Comparison of ENCODE assay signal across 18 cellular contexts in the genomic region with DNA sequence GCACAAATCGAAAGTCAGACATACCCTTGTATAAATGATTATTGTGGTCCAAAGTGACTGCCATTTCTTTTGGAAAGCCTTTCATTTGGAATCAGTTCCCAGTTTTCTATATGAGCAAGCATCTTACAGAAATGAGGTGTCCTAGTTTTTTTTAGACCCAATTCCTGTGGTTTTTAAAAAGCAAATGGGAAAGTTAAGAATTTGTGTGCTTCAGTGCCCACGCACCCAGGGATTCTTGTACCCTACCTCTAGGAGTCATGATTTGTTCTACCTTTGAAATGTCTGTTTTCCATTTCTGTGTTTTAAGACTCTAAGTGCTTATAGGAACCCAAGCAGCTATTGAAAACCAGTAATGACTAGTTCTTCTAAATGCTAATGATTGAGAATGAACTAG.
DNase-seq lines count a peak whose midpoint lies in the region; ATAC-seq and TF ChIP-seq lines count a peak whose summit lies in the region.
"Had no signal": no experiment of that assay in that cellular context is flagged by ENCODE, and none has a peak within 500 bp of the region (broad histone marks: within the 10 kb centered on the region; RNA-seq: fewer than 3 reads in every experiment).

No MANE protein-coding gene starts in this region.

- TF ChIP-seq EP300 in neural cell (conservative IDR thresholded peaks at IDR 0.05; ENCODE audit: poor library complexity, severe bottlenecking): no peak

- H3K27ac ChIP-seq in neural cell (ENCODE audit: low read length): peak overlapping the region; percentile 36
- no peak overlapping the region for H3K27ac ChIP-seq in right lobe of liver

- TF ChIP-seq RAD21 in neural cell (conservative IDR thresholded peaks at IDR 0.05): no peak

- peaks cover 4% of the 10 kb centered on the region for H3F3A ChIP-seq in neural cell (ENCODE audit: insufficient read depth, low read length, poor library complexity, severe bottlenecking)

- DNase-seq in stimulated activated naive CD8-positive, alpha-beta T cell treated with anti-CD3 and anti-CD28 coated beads, Interleukin-15, Interleukin-2, amounts not matched to agents 100 U/mL and 50 U/mL, for 24 hours: no peak
- DNase-seq in activated T-helper 2 cell treated with anti-CD3 and anti-CD28 coated beads, Interferon-gamma antibody, Interleukin-2, Interleukin-4, amounts not matched to agents 10 μg/mL and 5 μg/mL and 100 μg/mL, durations not matched to agents 14 hours and 24 hours and 36 hours (ENCODE audit: low spot score): no peak
- no peak for DNase-seq in right lobe of liver
- no peak for DNase-seq in NCI-H524 (lab: John Stamatoyannopoulos, UW)
- DNase-seq: ACHN; BE2C; CD8-positive, alpha-beta T cell; DND-41; GDM1; HFFc6; NCI-H1092 treated with DMSO at 0.1 percent for 48 hours; NCI-H1694; SHP77 treated with DMSO at 0.1 percent for 48 hours had no signal

- peak overlapping the region; percentile 61 for H3K4me3 Mint-ChIP-seq in stimulated activated naive CD8-positive, alpha-beta T cell treated with anti-CD3 and anti-CD28 coated beads, Interleukin-15, Interleukin-2, amounts not matched to agents 100 ng/mL and 50 ng/mL, for 24 hours
- H3K4me3 Mint-ChIP-seq in activated T-helper 2 cell treated with anti-CD3 and anti-CD28 coated beads, Interferon-gamma antibody, Interleukin-2, Interleukin-4, amounts not matched to agents 10 μg/mL and 5 μg/mL and 100 μg/mL, durations not matched to agents 14 hours and 24 hours and 36 hours (ENCODE audit: low read depth): no peak overlapping the region
- H3K4me3 Mint-ChIP-seq: CD8-positive, alpha-beta T cell; HFFc6 had no signal

- peak overlapping the region; percentile 81 for H3K27ac Mint-ChIP-seq in stimulated activated naive CD8-positive, alpha-beta T cell treated with anti-CD3 and anti-CD28 coated beads, Interleukin-15, Interleukin-2, amounts not matched to agents 100 ng/mL and 50 ng/mL, for 24 hours
- H3K27ac Mint-ChIP-seq in activated T-helper 2 cell treated with anti-CD3 and anti-CD28 coated beads, Interferon-gamma antibody, Interleukin-2, Interleukin-4, amounts not matched to agents 10 μg/mL and 5 μg/mL and 100 μg/mL, durations not matched to agents 14 hours and 24 hours and 36 hours: peak overlapping the region; percentile 42
- H3K27ac Mint-ChIP-seq: CD8-positive, alpha-beta T cell; HFFc6 had no signal

- intact Hi-C loops in activated T-helper 2 cell treated with anti-CD3 and anti-CD28 coated beads, Interferon-gamma antibody, Interleukin-2, Interleukin-4, amounts not matched to agents 10 μg/mL and 5 μg/mL and 100 μg/mL, durations not matched to agents 14 hours and 24 hours and 36 hours (cut with micrococcal nuclease): loop anchor here (1.0 to 10.0 kb wide), 3 partner anchors 36 to 985 kb away; partner anchors contain the start of genes CAMKMT and PREPL
- intact Hi-C loops in right lobe of liver (cut with DNase I): no loop called here

- H3K79me2 ChIP-seq in neural cell (replicated peaks; ENCODE audit: insufficient read depth, low read length): no peaks in the 10 kb centered on the region

- no peaks in the 10 kb centered on the region for H3K9me3 ChIP-seq in neural cell (ENCODE audit: low read length)
- H3K9me3 ChIP-seq in right lobe of liver: no peaks in the 10 kb centered on the region
- H3K9me3 ChIP-seq: BE2C had no signal

- H3K36me3 ChIP-seq in neural cell (ENCODE audit: insufficient read depth, low read length): no peaks in the 10 kb centered on the region
- no peaks in the 10 kb centered on the region for H3K36me3 ChIP-seq in right lobe of liver
- H3K36me3 ChIP-seq: BE2C had no signal

- peaks cover 62% of the 10 kb centered on the region for H3K4me1 Mint-ChIP-seq in stimulated activated naive CD8-positive, alpha-beta T cell treated with anti-CD3 and anti-CD28 coated beads, Interleukin-15, Interleukin-2, amounts not matched to agents 100 ng/mL and 50 ng/mL, for 24 hours (ENCODE audit: low read depth)
- H3K4me1 Mint-ChIP-seq in activated T-helper 2 cell treated with anti-CD3 and anti-CD28 coated beads, Interferon-gamma antibody, Interleukin-2, Interleukin-4, amounts not matched to agents 10 μg/mL and 5 μg/mL and 100 μg/mL, durations not matched to agents 14 hours and 24 hours and 36 hours (ENCODE audit: low read depth): peaks cover 30% of the 10 kb centered on the region

- H4K20me1 ChIP-seq in neural cell (ENCODE audit: insufficient read depth): no peaks in the 10 kb centered on the region

- H3K4me2 ChIP-seq in neural cell (ENCODE audit: low read length): peak overlapping the region; percentile 3

- H3K9me2 ChIP-seq in neural cell (ENCODE audit: insufficient read depth, low read length): no peaks in the 10 kb centered on the region

- peaks cover 0 to 23% (median 5%) of the 10 kb centered on the region in 4 donors for H3K4me1 ChIP-seq in right lobe of liver

- H3K27me3 ChIP-seq in neural cell (ENCODE audit: insufficient read depth, low read depth, low read length) (no peaks in the 10 kb centered on the region), right lobe of liver (no peaks in the 10 kb centered on the region)
- H3K27me3 ChIP-seq: BE2C had no signal

- no peak overlapping the region for H3K9ac ChIP-seq in neural cell (ENCODE audit: low read length)

- 83% methylated on average over 2 of the region's 2 CpGs for WGBS in right lobe of liver (ENCODE audit: insufficient coverage, low coverage, low lambda C conversion rate, missing lambda C conversion rate)

- H3K9me3 Mint-ChIP-seq in stimulated activated naive CD8-positive, alpha-beta T cell treated with anti-CD3 and anti-CD28 coated beads, Interleukin-15, Interleukin-2, amounts not matched to agents 100 ng/mL and 50 ng/mL, for 24 hours: no peaks in the 10 kb centered on the region
- H3K9me3 Mint-ChIP-seq in activated T-helper 2 cell treated with anti-CD3 and anti-CD28 coated beads, Interferon-gamma antibody, Interleukin-2, Interleukin-4, amounts not matched to agents 10 μg/mL and 5 μg/mL and 100 μg/mL, durations not matched to agents 14 hours and 24 hours and 36 hours: no peaks in the 10 kb centered on the region
- H3K9me3 Mint-ChIP-seq: CD8-positive, alpha-beta T cell; HFFc6 had no signal

- TF ChIP-seq CTCF in neural cell (IDR thresholded peaks at IDR 0.05; ENCODE audit: poor library complexity, severe bottlenecking) (no peak), right lobe of liver (IDR thresholded peaks at IDR 0.05) (no peak)

- no peak for TF ChIP-seq POLR2A in right lobe of liver (IDR thresholded peaks at IDR 0.05)

- H3K27me3 Mint-ChIP-seq in stimulated activated naive CD8-positive, alpha-beta T cell treated with anti-CD3 and anti-CD28 coated beads, Interleukin-15, Interleukin-2, amounts not matched to agents 100 ng/mL and 50 ng/mL, for 24 hours: no peaks in the 10 kb centered on the region
- H3K27me3 Mint-ChIP-seq in activated T-helper 2 cell treated with anti-CD3 and anti-CD28 coated beads, Interferon-gamma antibody, Interleukin-2, Interleukin-4, amounts not matched to agents 10 μg/mL and 5 μg/mL and 100 μg/mL, durations not matched to agents 14 hours and 24 hours and 36 hours (ENCODE audit: low read depth): no peaks in the 10 kb centered on the region

- peaks cover 7% of the 10 kb centered on the region for H3K36me3 Mint-ChIP-seq in stimulated activated naive CD8-positive, alpha-beta T cell treated with anti-CD3 and anti-CD28 coated beads, Interleukin-15, Interleukin-2, amounts not matched to agents 100 ng/mL and 50 ng/mL, for 24 hours (ENCODE audit: low read depth)
- H3K36me3 Mint-ChIP-seq in activated T-helper 2 cell treated with anti-CD3 and anti-CD28 coated beads, Interferon-gamma antibody, Interleukin-2, Interleukin-4, amounts not matched to agents 10 μg/mL and 5 μg/mL and 100 μg/mL, durations not matched to agents 14 hours and 24 hours and 36 hours (ENCODE audit: low read depth): no peaks in the 10 kb centered on the region
- H3K36me3 Mint-ChIP-seq: CD8-positive, alpha-beta T cell had no signal

- ATAC-seq in stimulated activated naive CD8-positive, alpha-beta T cell treated with anti-CD3 and anti-CD28 coated beads, Interleukin-15, Interleukin-2, amounts not matched to agents 100 U/mL and 50 U/mL, for 24 hours: no peak
- ATAC-seq in right lobe of liver (no peak), GM21529 (IDR thresholded peaks at IDR 0.05; ENCODE audit: unreplicated experiment) (no peak)
- ATAC-seq: CD8-positive, alpha-beta T cell; K562; Panc1 had no signal

- H2AFZ ChIP-seq in neural cell (ENCODE audit: low read depth, low read length): no peak overlapping the region

- H3K4me3 ChIP-seq in neural cell (ENCODE audit: low read length): peak overlapping the region; percentile 34
- H3K4me3 ChIP-seq in right lobe of liver: no peak overlapping the region
- H3K4me3 ChIP-seq: K562 had no signal

TF ChIP-seq in neural cell, 6 proteins besides CTCF, POLR2A, EP300 and RAD21:
- no peak for TF ChIP-seq SMC3 (conservative IDR thresholded peaks at IDR 0.05; ENCODE audit: poor library complexity)
- no peak for TF ChIP-seq POLR2AphosphoS5 (IDR thresholded peaks at IDR 0.05)
- TF ChIP-seq EZH2 (IDR thresholded peaks at IDR 0.05; ENCODE audit: borderline replicate concordance, insufficient read depth, low read length, poor library complexity, severe bottlenecking): no peak
- TF ChIP-seq MXI1 (conservative IDR thresholded peaks at IDR 0.05; ENCODE audit: poor library complexity, severe bottlenecking): no peak
- TF ChIP-seq TAF1 (IDR thresholded peaks at IDR 0.05; ENCODE audit: low read depth): no peak
- TF ChIP-seq, protein P1, sequence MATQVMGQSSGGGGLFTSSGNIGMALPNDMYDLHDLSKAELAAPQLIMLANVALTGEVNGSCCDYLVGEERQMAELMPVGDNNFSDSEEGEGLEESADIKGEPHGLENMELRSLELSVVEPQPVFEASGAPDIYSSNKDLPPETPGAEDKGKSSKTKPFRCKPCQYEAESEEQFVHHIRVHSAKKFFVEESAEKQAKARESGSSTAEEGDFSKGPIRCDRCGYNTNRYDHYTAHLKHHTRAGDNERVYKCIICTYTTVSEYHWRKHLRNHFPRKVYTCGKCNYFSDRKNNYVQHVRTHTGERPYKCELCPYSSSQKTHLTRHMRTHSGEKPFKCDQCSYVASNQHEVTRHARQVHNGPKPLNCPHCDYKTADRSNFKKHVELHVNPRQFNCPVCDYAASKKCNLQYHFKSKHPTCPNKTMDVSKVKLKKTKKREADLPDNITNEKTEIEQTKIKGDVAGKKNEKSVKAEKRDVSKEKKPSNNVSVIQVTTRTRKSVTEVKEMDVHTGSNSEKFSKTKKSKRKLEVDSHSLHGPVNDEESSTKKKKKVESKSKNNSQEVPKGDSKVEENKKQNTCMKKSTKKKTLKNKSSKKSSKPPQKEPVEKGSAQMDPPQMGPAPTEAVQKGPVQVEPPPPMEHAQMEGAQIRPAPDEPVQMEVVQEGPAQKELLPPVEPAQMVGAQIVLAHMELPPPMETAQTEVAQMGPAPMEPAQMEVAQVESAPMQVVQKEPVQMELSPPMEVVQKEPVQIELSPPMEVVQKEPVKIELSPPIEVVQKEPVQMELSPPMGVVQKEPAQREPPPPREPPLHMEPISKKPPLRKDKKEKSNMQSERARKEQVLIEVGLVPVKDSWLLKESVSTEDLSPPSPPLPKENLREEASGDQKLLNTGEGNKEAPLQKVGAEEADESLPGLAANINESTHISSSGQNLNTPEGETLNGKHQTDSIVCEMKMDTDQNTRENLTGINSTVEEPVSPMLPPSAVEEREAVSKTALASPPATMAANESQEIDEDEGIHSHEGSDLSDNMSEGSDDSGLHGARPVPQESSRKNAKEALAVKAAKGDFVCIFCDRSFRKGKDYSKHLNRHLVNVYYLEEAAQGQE (IDR thresholded peaks at IDR 0.05; ENCODE audit: borderline replicate concordance): no peak
